ENCODE assay signal across 8 cellular contexts in the genomic region with DNA sequence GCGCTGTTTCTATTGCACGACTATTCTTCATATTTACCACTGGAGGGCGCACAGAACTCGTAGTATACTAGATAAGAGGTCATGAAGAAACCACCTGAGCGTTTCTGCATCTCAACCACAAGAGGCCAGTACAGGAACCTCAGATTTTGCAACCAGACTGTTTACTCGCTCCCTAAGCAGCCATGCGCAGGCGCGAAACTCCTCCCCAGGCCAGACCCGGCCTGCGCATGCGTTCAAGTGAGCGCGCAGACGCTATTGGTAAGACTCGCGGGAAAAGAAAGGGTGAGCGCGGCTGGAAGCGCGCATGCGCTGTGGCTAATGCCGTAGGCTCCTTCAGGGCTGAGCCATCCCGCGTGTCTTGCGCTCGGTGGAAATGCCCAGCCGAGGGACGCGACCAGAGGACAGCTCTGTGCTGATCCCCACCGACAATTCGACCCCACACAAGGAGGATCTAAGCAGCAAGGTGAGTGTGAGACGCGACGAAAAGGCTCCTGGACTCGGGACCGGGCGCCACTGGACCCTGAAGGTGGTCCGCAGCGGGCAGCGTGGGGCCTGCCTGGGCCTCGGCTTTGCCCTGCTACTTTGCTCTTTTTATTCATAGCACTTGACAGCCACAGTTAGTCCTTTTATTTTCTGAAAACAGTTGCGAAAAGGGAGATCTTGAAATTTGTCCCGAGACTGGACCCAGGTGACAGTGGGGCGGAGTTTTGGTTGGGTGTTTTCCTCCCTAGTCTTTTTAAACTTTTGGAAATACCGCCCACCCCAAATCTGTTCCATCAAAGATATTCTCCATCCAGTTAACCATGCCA. TPM values are rescaled to one million over a fixed set of nuclear protein-coding genes. Genes with fewer than 3 reads are reported as not detected.
DNase-seq lines count a peak whose midpoint lies in the region; TF ChIP-seq lines count a peak whose summit lies in the region.

TSS of gene ASNSD1 (plus strand) at position 312 of the 809 bp plus-strand sequence. CDS start 4,674 bp downstream, outside the sequence.

- H3K36me3 Mint-ChIP-seq in neural crest cell (ENCODE audit: low read depth): peaks cover 2% of the 10 kb centered on the region

- H3K4me3 ChIP-seq in HAP-1: peak within 1 kb of the TSS; percentile 78
- peak within 1 kb of the TSS; percentile 86 for H3K4me3 ChIP-seq in MG63
- H3K4me3 ChIP-seq in foreskin fibroblast (ENCODE audit: low read depth in 1 of 2, low read length in 2 of 2): peak within 1 kb of the TSS; percentile 81 to 90

- TF ChIP-seq CTCF in foreskin fibroblast (IDR thresholded peaks at IDR 0.05; ENCODE audit: low read depth, low read length) (peak; percentile 87), neural crest cell (conservative IDR thresholded peaks at IDR 0.05) (peak; percentile 96)

- H3K27me3 Mint-ChIP-seq in neural crest cell (ENCODE audit: low read depth): peaks cover 10% of the 10 kb centered on the region

- peak; percentile 99 for DNase-seq in GF-D8 (lab: John Stamatoyannopoulos, UW)
- peak; percentile 98 to 99 for DNase-seq in HAP-1 (ENCODE audit: low spot score in 2 of 2)
- peak; percentile 97 for DNase-seq in MG63
- DNase-seq in SHP77 treated with DMSO at 0.1 percent for 48 hours (lab: John Stamatoyannopoulos, UW): peak; percentile 97
- peak; percentile 97 for DNase-seq in activated gamma-delta T cell (lab: John Stamatoyannopoulos, UW)
- peak; percentile 99 to 100 for DNase-seq in foreskin fibroblast
- DNase-seq in neural crest cell (ENCODE audit: low read depth, low spot score): peak; percentile 97
- peak; percentile 98 for DNase-seq in stromal cell of bone marrow (ENCODE audit: low read depth)

- peaks cover 7% of the 10 kb centered on the region for H3K36me3 ChIP-seq in HAP-1 (replicated peaks)
- H3K36me3 ChIP-seq in MG63: peaks cover 12% of the 10 kb centered on the region

- H3K27me3 ChIP-seq in HAP-1 (ENCODE audit: low read depth) (no peaks in the 10 kb centered on the region), MG63 (no peaks in the 10 kb centered on the region)

- H3K9me3 Mint-ChIP-seq in neural crest cell: no peaks in the 10 kb centered on the region

- no peak within 1 kb of the TSS for H3K27ac Mint-ChIP-seq in neural crest cell (ENCODE audit: unreplicated experiment)

- H3K9me3 ChIP-seq in HAP-1 (no peaks in the 10 kb centered on the region), MG63 (no peaks in the 10 kb centered on the region)

- in situ Hi-C loops in HAP-1 (cut with MboI; ENCODE audit: low sequenced_read_pairs): no loop called here

- peaks cover 9% of the 10 kb centered on the region for H3K4me1 ChIP-seq in HAP-1

- peaks cover 12% of the 10 kb centered on the region for H3K4me1 Mint-ChIP-seq in neural crest cell

- H3K4me3 Mint-ChIP-seq in neural crest cell: no peak within 1 kb of the TSS

RNA-seq across cellular contexts. Expression of gene ASNSD1, which starts in this region (rescaled TPM):
- 49.5 and 151 TPM in 2 replicates for total RNA-seq in MG63 (2014; rRNA removed; shearing (Covaris generic); ENCODE audit: low replicate concordance)
- total RNA-seq in neural crest cell: 46.8 and 51.0 TPM in 2 replicates

Comparison
In these comparisons a context has a peak if more than half of its experiments do, and no peak if none do; other contexts are left out.
1. Peak in every context shown above with its lines: DNase-seq and H3K4me3 ChIP-seq.